30 cellular contexts compared by ENCODE assay signal in genomic region chrX:100710816-100711215, GRCh38. TPM values are rescaled to one million over a fixed set of nuclear protein-coding genes. Genes with fewer than 3 reads are reported as not detected.
"Had no signal": no experiment of that assay in that cellular context is flagged by ENCODE, and none has a peak within 500 bp of the region (broad histone marks: within the 10 kb centered on the region; RNA-seq: fewer than 3 reads in every experiment).

No MANE protein-coding gene starts in this region.

- H3K4me1 Mint-ChIP-seq: mesothelial cell of epicardium; naive thymus-derived CD4-positive, alpha-beta T cell; nephron; stimulated activated effector memory CD8-positive, alpha-beta T cell treated with anti-CD3 and anti-CD28 coated beads, Interleukin-12 subunit alpha, Interleukin-12 subunit beta, amount 100 ng/mL, for 72 hours had no signal

- H3K79me2 ChIP-seq: hepatocyte had no signal

- H2AFZ ChIP-seq: hepatocyte had no signal

- H3K9me3 ChIP-seq: gastrocnemius medialis, mucosa of descending colon, ovary, psoas muscle, sigmoid colon, stomach, thyroid gland had no signal

- H3K9me3 Mint-ChIP-seq: naive thymus-derived CD4-positive, alpha-beta T cell; stimulated activated effector memory CD8-positive, alpha-beta T cell treated with anti-CD3 and anti-CD28 coated beads, Interleukin-12 subunit alpha, Interleukin-12 subunit beta, amount 100 ng/mL, for 72 hours had no signal

- H3K36me3 ChIP-seq: gastrocnemius medialis, ovary, sigmoid colon, stomach, thyroid gland had no signal

- H3K36me3 Mint-ChIP-seq: mesothelial cell of epicardium; naive thymus-derived CD4-positive, alpha-beta T cell; stimulated activated effector memory CD8-positive, alpha-beta T cell treated with anti-CD3 and anti-CD28 coated beads, Interleukin-12 subunit alpha, Interleukin-12 subunit beta, amount 100 ng/mL, for 72 hours had no signal

- H3K4me2 ChIP-seq: hepatocyte had no signal

- H3K4me3 ChIP-seq: dorsolateral prefrontal cortex, gastrocnemius medialis, hepatocyte, lung, mucosa of descending colon, ovary, psoas muscle, sigmoid colon, stomach, thyroid gland had no signal

- H3K27ac ChIP-seq: dorsolateral prefrontal cortex, epithelial cell of prostate, gastrocnemius medialis, hepatocyte, ovary, psoas muscle, sigmoid colon, stomach, thyroid gland had no signal

- ATAC-seq: esophagus mucosa; gastrocnemius medialis; left lobe of liver; mucosa of descending colon; naive thymus-derived CD4-positive, alpha-beta T cell; psoas muscle; right cardiac atrium; stimulated activated effector memory CD8-positive, alpha-beta T cell treated with anti-CD3 and anti-CD28 coated beads, Interleukin-12 subunit alpha, Interleukin-12 subunit beta, amount 100 ng/mL, for 72 hours had no signal

- DNase-seq: cortex of kidney; dorsolateral prefrontal cortex; effector CD4-positive, alpha-beta T cell; foreskin fibroblast; gastrocnemius medialis; head of caudate nucleus; kidney; mesenchymal stem cell; mucosa of descending colon; naive thymus-derived CD4-positive, alpha-beta T cell; occipital lobe; ovary; posterior cingulate gyrus; psoas muscle; right cardiac atrium; sigmoid colon; stimulated activated CD4-positive, alpha-beta T cell treated with anti-CD3 and anti-CD28 coated beads, Interleukin-2, amount 100 ng/mL, for 24 hours; stimulated activated CD4-positive, alpha-beta T cell treated with anti-CD3 and anti-CD28 coated beads, Interleukin-4, amount 100 ng/mL, for 24 hours; stimulated activated naive CD4-positive, alpha-beta T cell treated with Interleukin-2 at 50 U/mL for 16 hours; stomach; thyroid gland; trophoblast cell had no signal

- H3K4me3 Mint-ChIP-seq: mesothelial cell of epicardium; naive thymus-derived CD4-positive, alpha-beta T cell; nephron; stimulated activated effector memory CD8-positive, alpha-beta T cell treated with anti-CD3 and anti-CD28 coated beads, Interleukin-12 subunit alpha, Interleukin-12 subunit beta, amount 100 ng/mL, for 72 hours had no signal

- H3K27ac Mint-ChIP-seq: mesothelial cell of epicardium; naive thymus-derived CD4-positive, alpha-beta T cell; nephron; stimulated activated effector memory CD8-positive, alpha-beta T cell treated with anti-CD3 and anti-CD28 coated beads, Interleukin-12 subunit alpha, Interleukin-12 subunit beta, amount 100 ng/mL, for 72 hours had no signal

- H3K27me3 ChIP-seq: hepatocyte, ovary, sigmoid colon, stomach, thyroid gland had no signal

- H3K4me1 ChIP-seq: gastrocnemius medialis, psoas muscle, sigmoid colon, stomach, thyroid gland had no signal

RNA-seq across cellular contexts. Expression of gene SYTL4, which starts 21.1 kb away (rescaled TPM):
- polyA plus RNA-seq: naive thymus-derived CD4-positive, alpha-beta T cell had no signal
